ENCODE assay signal across 18 cellular contexts in the genomic region with DNA sequence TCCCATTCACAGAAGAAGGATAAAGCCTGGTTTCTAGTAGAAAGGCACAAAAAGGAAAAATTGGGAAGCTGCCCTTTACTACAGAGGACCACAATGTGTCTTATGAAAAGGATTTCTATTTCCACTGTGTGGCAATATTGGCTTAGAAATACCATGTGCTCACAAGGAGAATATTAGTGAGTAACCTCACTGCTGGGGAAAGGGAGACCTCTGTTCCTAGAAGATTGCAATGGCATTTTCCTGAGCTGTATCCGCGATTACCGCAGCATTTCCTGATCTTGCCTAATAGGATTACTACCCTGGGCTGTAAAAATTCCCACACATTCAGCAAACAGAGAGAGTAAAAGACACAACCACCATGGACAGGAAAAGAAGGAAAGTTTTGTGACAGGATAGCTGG.
A peak's percentile ranks its signal among the peaks of the same experiment; 100 is the strongest.
DNase-seq lines count a peak whose midpoint lies in the region; ATAC-seq and TF ChIP-seq lines count a peak whose summit lies in the region.
"Had no signal": no experiment of that assay in that cellular context is flagged by ENCODE, and none has a peak within 500 bp of the region (broad histone marks: within the 10 kb centered on the region; RNA-seq: fewer than 3 reads in every experiment).

No MANE protein-coding gene starts in this region.

- TF ChIP-seq EP300 in neural cell (conservative IDR thresholded peaks at IDR 0.05; ENCODE audit: poor library complexity, severe bottlenecking), result no peak
- no peak for TF ChIP-seq EP300 in sigmoid colon (IDR thresholded peaks at IDR 0.05)

- H3K4me1 Mint-ChIP-seq in chondrocyte (ENCODE audit: low read depth), result no peaks in the 10 kb centered on the region
- H3K4me1 Mint-ChIP-seq: naive thymus-derived CD8-positive, alpha-beta T cell; stimulated activated naive CD8-positive, alpha-beta T cell treated with anti-CD3 and anti-CD28 coated beads, Interleukin-15, amount 100 ng/mL, for 72 hours had no signal

- in situ Hi-C loops in G401 (cut with HindIII; ENCODE audit: low sequenced_read_pairs), result no loop called here
- in situ Hi-C loops in astrocyte of the spinal cord (cut with HindIII; ENCODE audit: low sequenced_read_pairs), result no loop called here

- H3K27ac ChIP-seq in neural cell (ENCODE audit: low read length), result no peak overlapping the region
- H3K27ac ChIP-seq in sigmoid colon, result no peak overlapping the region
- H3K27ac ChIP-seq: BLaER1 had no signal

- no peaks in the 10 kb centered on the region for H3K79me2 ChIP-seq in neural cell (replicated peaks; ENCODE audit: insufficient read depth, low read length)

- WGBS in sigmoid colon, 2 donors, result 23 to 72% methylated on average over 3 of the region's 3 CpGs

- TF ChIP-seq POLR2A in sigmoid colon (IDR thresholded peaks at IDR 0.05), result no peak

- H3F3A ChIP-seq in neural cell (ENCODE audit: insufficient read depth, low read length, poor library complexity, severe bottlenecking), result no peaks in the 10 kb centered on the region

- intact Hi-C loops in sigmoid colon (cut with DNase I), result no loop called here

- no peak overlapping the region for H2AFZ ChIP-seq in neural cell (ENCODE audit: low read depth, low read length)

- H3K27me3 Mint-ChIP-seq in chondrocyte (ENCODE audit: low read depth), result peaks cover 9% of the 10 kb centered on the region
- H3K27me3 Mint-ChIP-seq: stimulated activated naive CD8-positive, alpha-beta T cell treated with anti-CD3 and anti-CD28 coated beads, Interleukin-15, amount 100 ng/mL, for 72 hours had no signal

- DNase-seq in G401 (ENCODE audit: low spot score), result peak; percentile 54
- DNase-seq in M059J (ENCODE audit: low read depth), result peak; percentile 84
- DNase-seq in astrocyte of the spinal cord (ENCODE audit: low read depth, low spot score), result peak; percentile 57
- DNase-seq in sigmoid colon, result no peak
- DNase-seq in chondrocyte (ENCODE audit: low spot score), result no peak
- DNase-seq: activated CD8-positive, alpha-beta memory T cell treated with anti-CD3 and anti-CD28 coated beads for 24 hours; activated naive CD4-positive, alpha-beta T cell; head of caudate nucleus; left cardiac atrium; naive thymus-derived CD8-positive, alpha-beta T cell; NCI-H1436; NCI-H524 treated with DMSO at 0.1 percent for 48 hours; stimulated activated naive CD8-positive, alpha-beta T cell treated with anti-CD3 and anti-CD28 coated beads, Interleukin-15, amount 100 ng/mL, for 72 hours had no signal

- no peaks in the 10 kb centered on the region for H3K9me2 ChIP-seq in neural cell (ENCODE audit: insufficient read depth, low read length)

- H3K4me3 Mint-ChIP-seq in chondrocyte (ENCODE audit: unreplicated experiment), result no peak overlapping the region
- H3K4me3 Mint-ChIP-seq: naive thymus-derived CD8-positive, alpha-beta T cell; stimulated activated naive CD8-positive, alpha-beta T cell treated with anti-CD3 and anti-CD28 coated beads, Interleukin-15, amount 100 ng/mL, for 72 hours had no signal

- H3K4me3 ChIP-seq in astrocyte of the spinal cord (ENCODE audit: low read depth, low read length), result no peak overlapping the region
- no peak overlapping the region for H3K4me3 ChIP-seq in neural cell (ENCODE audit: low read length)
- no peak overlapping the region for H3K4me3 ChIP-seq in sigmoid colon
- H3K4me3 ChIP-seq: BLaER1 had no signal

- no peaks in the 10 kb centered on the region for H3K36me3 Mint-ChIP-seq in chondrocyte (ENCODE audit: low read depth)
- H3K36me3 Mint-ChIP-seq: naive thymus-derived CD8-positive, alpha-beta T cell had no signal

- no peaks in the 10 kb centered on the region for H3K9me3 Mint-ChIP-seq in chondrocyte (ENCODE audit: low read depth)
- H3K9me3 Mint-ChIP-seq: stimulated activated naive CD8-positive, alpha-beta T cell treated with anti-CD3 and anti-CD28 coated beads, Interleukin-15, amount 100 ng/mL, for 72 hours had no signal

- TF ChIP-seq RAD21 in neural cell (conservative IDR thresholded peaks at IDR 0.05), result peak; percentile 55

- H3K27ac Mint-ChIP-seq in chondrocyte (ENCODE audit: unreplicated experiment), result no peak overlapping the region
- H3K27ac Mint-ChIP-seq: naive thymus-derived CD8-positive, alpha-beta T cell; stimulated activated naive CD8-positive, alpha-beta T cell treated with anti-CD3 and anti-CD28 coated beads, Interleukin-15, amount 100 ng/mL, for 72 hours had no signal

- no peak overlapping the region for H3K9ac ChIP-seq in neural cell (ENCODE audit: low read length)
- H3K9ac ChIP-seq: BLaER1 had no signal

- no peaks in the 10 kb centered on the region for H3K4me1 ChIP-seq in sigmoid colon
- H3K4me1 ChIP-seq: BLaER1 had no signal

- no peak for ATAC-seq in GM18861 (IDR thresholded peaks at IDR 0.05; ENCODE audit: unreplicated experiment)
- ATAC-seq in GM19328 (IDR thresholded peaks at IDR 0.05; ENCODE audit: unreplicated experiment), result no peak
- ATAC-seq: left cardiac atrium; naive thymus-derived CD8-positive, alpha-beta T cell; sciatic nerve; stimulated activated naive CD8-positive, alpha-beta T cell treated with anti-CD3 and anti-CD28 coated beads, Interleukin-15, amount 100 ng/mL, for 72 hours had no signal

- peak; percentile 9 for TF ChIP-seq CTCF in astrocyte of the spinal cord (IDR thresholded peaks at IDR 0.05; ENCODE audit: low read depth, low read length)
- peak; percentile 38 for TF ChIP-seq CTCF in neural cell (IDR thresholded peaks at IDR 0.05; ENCODE audit: poor library complexity, severe bottlenecking)
- no peak for TF ChIP-seq CTCF in sigmoid colon (IDR thresholded peaks at IDR 0.05)
- TF ChIP-seq CTCF in chondrocyte (IDR thresholded peaks at IDR 0.05), result no peak

- H3K27me3 ChIP-seq in neural cell (ENCODE audit: insufficient read depth, low read depth, low read length) (no peaks in the 10 kb centered on the region), sigmoid colon (no peaks in the 10 kb centered on the region)
- H3K27me3 ChIP-seq: BLaER1 had no signal

- no peaks in the 10 kb centered on the region for H3K9me3 ChIP-seq in neural cell (ENCODE audit: low read length)
- peaks cover 0 to 2% (median 0%) of the 10 kb centered on the region in 4 donors for H3K9me3 ChIP-seq in sigmoid colon
- H3K9me3 ChIP-seq: BLaER1 had no signal

- no peak overlapping the region for H3K4me2 ChIP-seq in neural cell (ENCODE audit: low read length)
- H3K4me2 ChIP-seq: BLaER1 had no signal

- H4K20me1 ChIP-seq in neural cell (ENCODE audit: insufficient read depth), result no peaks in the 10 kb centered on the region
- H4K20me1 ChIP-seq: BLaER1 had no signal

- H3K36me3 ChIP-seq in neural cell (ENCODE audit: insufficient read depth, low read length) (no peaks in the 10 kb centered on the region), sigmoid colon (no peaks in the 10 kb centered on the region)
- H3K36me3 ChIP-seq: BLaER1 had no signal

TF ChIP-seq in neural cell, 6 proteins besides CTCF, POLR2A, EP300 and RAD21:
- TF ChIP-seq MXI1 (conservative IDR thresholded peaks at IDR 0.05; ENCODE audit: poor library complexity, severe bottlenecking) (no peak), TAF1 (IDR thresholded peaks at IDR 0.05; ENCODE audit: low read depth) (no peak), POLR2AphosphoS5 (IDR thresholded peaks at IDR 0.05) (no peak), SMC3 (conservative IDR thresholded peaks at IDR 0.05; ENCODE audit: poor library complexity) (peak; percentile 34)

Comparison
In these comparisons a context has a peak if more than half of its experiments do, and no peak if none do; other contexts are left out.
1. DNase-seq: peak in G401 (single experiment), M059J (single experiment) and astrocyte of the spinal cord (single experiment); none in sigmoid colon (single experiment) and chondrocyte (single experiment).
2. CTCF ChIP-seq: peak in astrocyte of the spinal cord (single experiment) and neural cell (single experiment); none in sigmoid colon (0 of 4) and chondrocyte (single experiment).